22 cellular contexts compared by ENCODE assay signal in genomic region chr5:107593009-107593408, GRCh38.
DNase-seq lines count a peak whose midpoint lies in the region; ATAC-seq and TF ChIP-seq lines count a peak whose summit lies in the region.
"Had no signal": no experiment of that assay in that cellular context is flagged by ENCODE, and none has a peak within 500 bp of the region (broad histone marks: within the 10 kb centered on the region; RNA-seq: fewer than 3 reads in every experiment).

No MANE protein-coding gene starts in this region.

- no peaks in the 10 kb centered on the region for H3K36me3 Mint-ChIP-seq in brain
- H3K36me3 Mint-ChIP-seq in activated CD4-positive, alpha-beta T cell treated with anti-CD3 and anti-CD28 coated beads for 36 hours (ENCODE audit: low read depth): no peaks in the 10 kb centered on the region
- H3K36me3 Mint-ChIP-seq: activated naive CD8-positive, alpha-beta T cell; CD4-positive, alpha-beta memory T cell; natural killer cell treated with Interleukin-12 subunit alpha and Interleukin-12 subunit beta and Interleukin-15 and Interleukin-18, amount 100 ng/mL, for 72 hours had no signal

- CTCF ChIA-PET in activated CD4-positive, alpha-beta T cell treated with anti-CD3 and anti-CD28 coated beads for 36 hours (lab: Charles Lee): interaction anchor here (2.3 kb wide), 1 partner anchor 20 kb away, joined by 8 read pairs; no protein-coding TSS in a partner anchor

- no peaks in the 10 kb centered on the region for H3K27me3 Mint-ChIP-seq in brain
- peaks cover 7% of the 10 kb centered on the region for H3K27me3 Mint-ChIP-seq in activated CD4-positive, alpha-beta T cell treated with anti-CD3 and anti-CD28 coated beads for 36 hours

- TF ChIP-seq CTCF in brain (conservative IDR thresholded peaks at IDR 0.05) (no peak), WERI-Rb-1 (IDR thresholded peaks at IDR 0.05; ENCODE audit: low read depth, low read length) (no peak)

- WGBS in right cardiac atrium: 34% methylated on average over 3 of the region's 3 CpGs

- H3K36me3 ChIP-seq in WERI-Rb-1: no peaks in the 10 kb centered on the region
- H3K36me3 ChIP-seq: uterus had no signal

- DNase-seq in Right ventricle myocardium inferior (ENCODE audit: missing footprints): no peak
- no peak for DNase-seq in cardiac septum (ENCODE audit: low spot score)
- DNase-seq in right cardiac atrium: no peak
- no peak for DNase-seq in dermis blood vessel endothelial cell
- DNase-seq in activated CD4-positive, alpha-beta T cell treated with anti-CD3 and anti-CD28 coated beads for 36 hours: no peak
- no peak for DNase-seq in WERI-Rb-1
- DNase-seq: activated CD8-positive, alpha-beta T cell treated with anti-CD3 and anti-CD28 coated beads for 36 hours; activated T-cell treated with anti-CD3 and anti-CD28 coated beads, Interleukin-2, amount 50 U/mL, for 48 hours; CD4-positive, alpha-beta memory T cell; effector memory CD4-positive, alpha-beta T cell; kidney; mesenchymal stem cell; NCI-H2029; NCI-H774; stimulated activated CD4-positive, alpha-beta T cell treated with anti-CD3 and anti-CD28 coated beads, Interleukin-15, amount 100 ng/mL, for 24 hours; stimulated activated naive CD4-positive, alpha-beta T cell treated with Interleukin-2 at 50 U/mL for 16 hours; uterus had no signal

- H3K27ac ChIP-seq in right cardiac atrium (ENCODE audit: low read length): peak overlapping the region; percentile 33
- no peak overlapping the region for H3K27ac ChIP-seq in WERI-Rb-1
- H3K27ac ChIP-seq: uterus, VCaP had no signal

- no peaks in the 10 kb centered on the region for H3K9me3 ChIP-seq in right cardiac atrium (ENCODE audit: control insufficient read depth, low read length)
- no peaks in the 10 kb centered on the region for H3K9me3 ChIP-seq in WERI-Rb-1 (ENCODE audit: severe bottlenecking)
- H3K9me3 ChIP-seq: uterus had no signal

- H3K4me3 ChIP-seq in right cardiac atrium (ENCODE audit: low read length) (no peak overlapping the region), WERI-Rb-1 (ENCODE audit: low read depth, low read length) (no peak overlapping the region)
- H3K4me3 ChIP-seq: uterus had no signal

- H3K4me1 Mint-ChIP-seq in brain: peaks cover 28% of the 10 kb centered on the region
- H3K4me1 Mint-ChIP-seq in activated CD4-positive, alpha-beta T cell treated with anti-CD3 and anti-CD28 coated beads for 36 hours: no peaks in the 10 kb centered on the region
- H3K4me1 Mint-ChIP-seq: CD4-positive, alpha-beta memory T cell had no signal

- no peaks in the 10 kb centered on the region for H3K9me3 Mint-ChIP-seq in brain
- H3K9me3 Mint-ChIP-seq in activated CD4-positive, alpha-beta T cell treated with anti-CD3 and anti-CD28 coated beads for 36 hours (ENCODE audit: low read depth): no peaks in the 10 kb centered on the region
- H3K9me3 Mint-ChIP-seq: activated CD8-positive, alpha-beta T cell treated with anti-CD3 and anti-CD28 coated beads for 36 hours; CD4-positive, alpha-beta memory T cell; natural killer cell treated with Interleukin-12 subunit alpha and Interleukin-12 subunit beta and Interleukin-15 and Interleukin-18, amount 100 ng/mL, for 72 hours had no signal

- peaks cover 2% of the 10 kb centered on the region for H3K4me1 ChIP-seq in right cardiac atrium (ENCODE audit: control insufficient read depth, insufficient read depth, low read length)
- H3K4me1 ChIP-seq: uterus had no signal

- H3K4me3 Mint-ChIP-seq in brain: no peak overlapping the region
- no peak overlapping the region for H3K4me3 Mint-ChIP-seq in activated CD4-positive, alpha-beta T cell treated with anti-CD3 and anti-CD28 coated beads for 36 hours
- H3K4me3 Mint-ChIP-seq: activated CD8-positive, alpha-beta T cell treated with anti-CD3 and anti-CD28 coated beads for 36 hours; activated naive CD8-positive, alpha-beta T cell; CD4-positive, alpha-beta memory T cell; natural killer cell treated with Interleukin-12 subunit alpha and Interleukin-12 subunit beta and Interleukin-15 and Interleukin-18, amount 100 ng/mL, for 72 hours had no signal

- intact Hi-C loops in Right ventricle myocardium inferior (cut with DNase I) (no loop called here), cardiac septum (cut with DNase I) (loop anchor here (5.0 kb wide), 1 partner anchor 74 kb away; no protein-coding TSS in a partner anchor), right cardiac atrium (cut with DNase I) (no loop called here)
- intact Hi-C loops in activated CD4-positive, alpha-beta T cell treated with anti-CD3 and anti-CD28 coated beads for 36 hours (cut with DNase I, micrococcal nuclease): no loop called here

- peak overlapping the region in 3 of 5 experiments; percentile 26 to 58 (median 49) for H3K27ac Mint-ChIP-seq in brain
- no peak overlapping the region for H3K27ac Mint-ChIP-seq in activated CD4-positive, alpha-beta T cell treated with anti-CD3 and anti-CD28 coated beads for 36 hours
- H3K27ac Mint-ChIP-seq: activated CD8-positive, alpha-beta T cell treated with anti-CD3 and anti-CD28 coated beads for 36 hours; activated naive CD8-positive, alpha-beta T cell; natural killer cell treated with Interleukin-12 subunit alpha and Interleukin-12 subunit beta and Interleukin-15 and Interleukin-18, amount 100 ng/mL, for 72 hours had no signal

- no peaks in the 10 kb centered on the region for H3K27me3 ChIP-seq in right cardiac atrium (ENCODE audit: control insufficient read depth, insufficient read depth)
- no peaks in the 10 kb centered on the region for H3K27me3 ChIP-seq in WERI-Rb-1 (ENCODE audit: insufficient read depth, low read depth, severe bottlenecking)
- H3K27me3 ChIP-seq: uterus had no signal

- POLR2A ChIA-PET in activated CD4-positive, alpha-beta T cell treated with anti-CD3 and anti-CD28 coated beads for 36 hours (lab: Charles Lee): no interaction called here

- peak; percentile 30 for ATAC-seq in Right ventricle myocardium inferior
- ATAC-seq in right cardiac atrium: peak; percentile 29 to 52
- no peak for ATAC-seq in GM19328 (IDR thresholded peaks at IDR 0.05; ENCODE audit: unreplicated experiment)
- no peak for ATAC-seq in activated CD4-positive, alpha-beta T cell treated with anti-CD3 and anti-CD28 coated beads for 36 hours
- ATAC-seq: activated CD8-positive, alpha-beta T cell treated with anti-CD3 and anti-CD28 coated beads for 36 hours; natural killer cell treated with Interleukin-12 subunit alpha and Interleukin-12 subunit beta and Interleukin-15 and Interleukin-18, amount 100 ng/mL, for 72 hours had no signal

Comparison
In these comparisons a context has a peak if more than half of its experiments do, and no peak if none do; other contexts are left out.
1. ATAC-seq: peak in Right ventricle myocardium inferior (single experiment) and right cardiac atrium (2 of 2); none in GM19328 (single experiment) and activated CD4-positive, alpha-beta T cell treated with anti-CD3 and anti-CD28 coated beads for 36 hours (single experiment).